20 cellular contexts compared by ENCODE assay signal in the genomic region with DNA sequence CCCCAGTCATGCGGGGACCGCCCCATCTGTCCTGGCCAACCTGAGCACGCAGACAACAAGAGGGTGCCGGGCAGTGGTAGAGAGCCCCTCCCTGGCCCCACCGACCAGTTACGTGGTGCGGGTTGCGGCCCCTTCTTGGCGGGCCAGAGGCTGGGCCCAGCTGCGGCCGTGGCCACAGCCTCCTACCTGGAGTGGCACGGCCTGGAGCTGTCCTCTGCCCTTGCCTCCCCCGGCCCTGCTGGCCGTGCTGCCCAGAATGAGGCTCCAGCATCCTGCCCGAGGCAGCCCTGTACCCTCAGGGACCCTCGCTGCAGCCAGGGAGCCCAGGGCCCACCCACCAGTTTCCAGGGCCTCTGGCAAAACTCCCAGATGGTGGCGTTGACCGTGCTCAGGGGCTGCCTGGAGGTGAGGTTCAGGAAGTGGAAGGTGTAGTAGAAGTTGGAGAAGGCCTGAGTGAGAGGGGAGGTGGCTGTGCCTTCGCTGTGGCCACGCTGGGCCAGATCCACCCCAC. TPM values are rescaled to one million over a fixed set of nuclear protein-coding genes. Genes with fewer than 3 reads are reported as not detected.
DNase-seq lines count a peak whose midpoint lies in the region; ATAC-seq and TF ChIP-seq lines count a peak whose summit lies in the region.
"Had no signal": no experiment of that assay in that cellular context is flagged by ENCODE, and none has a peak within 500 bp of the region (broad histone marks: within the 10 kb centered on the region; RNA-seq: fewer than 3 reads in every experiment).

No MANE protein-coding gene starts in this region.

- H3K27ac Mint-ChIP-seq in chondrocyte (ENCODE audit: unreplicated experiment), result no peak overlapping the region
- H3K27ac Mint-ChIP-seq: activated naive CD4-positive, alpha-beta T cell treated with anti-CD3 and anti-CD28 coated beads, Interleukin-2, amount 10 ng/mL, durations not matched to agents 7 days and 5 days; naive thymus-derived CD8-positive, alpha-beta T cell; stimulated activated naive CD8-positive, alpha-beta T cell treated with anti-CD3 and anti-CD28 coated beads, Interleukin-15, Interleukin-2, amounts not matched to agents 100 ng/mL and 50 ng/mL, for 24 hours had no signal

- H3K36me3 ChIP-seq in heart left ventricle, result no peaks in the 10 kb centered on the region
- H3K36me3 ChIP-seq in heart right ventricle, result no peaks in the 10 kb centered on the region
- H3K36me3 ChIP-seq in mucosa of rectum (ENCODE audit: control insufficient read depth in 2 of 2, insufficient read depth in 2 of 2, low read length in 2 of 2), result no peaks in the 10 kb centered on the region
- H3K36me3 ChIP-seq in sigmoid colon, result no peaks in the 10 kb centered on the region
- H3K36me3 ChIP-seq: brain microvascular endothelial cell, upper lobe of left lung had no signal

- peak overlapping the region in 1 of 2 donors; percentile 77 for H3K9ac ChIP-seq in mucosa of rectum (ENCODE audit: low read depth in 1 of 2, low read length in 2 of 2)

- H3K4me1 Mint-ChIP-seq in chondrocyte (ENCODE audit: low read depth), result no peaks in the 10 kb centered on the region
- H3K4me1 Mint-ChIP-seq: activated naive CD4-positive, alpha-beta T cell treated with anti-CD3 and anti-CD28 coated beads, Interleukin-2, amount 10 ng/mL, durations not matched to agents 7 days and 5 days; naive thymus-derived CD8-positive, alpha-beta T cell had no signal

- H3K27me3 Mint-ChIP-seq in chondrocyte (ENCODE audit: low read depth), result no peaks in the 10 kb centered on the region
- H3K27me3 Mint-ChIP-seq: stimulated activated naive CD8-positive, alpha-beta T cell treated with anti-CD3 and anti-CD28 coated beads, Interleukin-15, Interleukin-2, amounts not matched to agents 100 ng/mL and 50 ng/mL, for 24 hours had no signal

- no peak overlapping the region for H3K4me3 Mint-ChIP-seq in chondrocyte (ENCODE audit: unreplicated experiment)
- H3K4me3 Mint-ChIP-seq: activated naive CD4-positive, alpha-beta T cell treated with anti-CD3 and anti-CD28 coated beads, Interleukin-2, amount 10 ng/mL, durations not matched to agents 7 days and 5 days; naive thymus-derived CD8-positive, alpha-beta T cell; stimulated activated naive CD8-positive, alpha-beta T cell treated with anti-CD3 and anti-CD28 coated beads, Interleukin-15, Interleukin-2, amounts not matched to agents 100 ng/mL and 50 ng/mL, for 24 hours had no signal

- H3K4me3 ChIP-seq in heart left ventricle (no peak overlapping the region), heart right ventricle (no peak overlapping the region), mucosa of rectum (ENCODE audit: low read length in 2 of 2) (no peak overlapping the region), sigmoid colon (no peak overlapping the region)
- H3K4me3 ChIP-seq: upper lobe of left lung had no signal

- TF ChIP-seq EP300 in sigmoid colon (IDR thresholded peaks at IDR 0.05), result no peak

- 70 to 84% (median 80%) methylated on average over 9 to 20 of the region's 20 CpGs for WGBS in heart left ventricle, 4 donors
- 80 to 85% methylated on average over 17 to 20 of the region's 20 CpGs for WGBS in heart right ventricle, 2 donors
- 56 to 81% methylated on average over 20 of the region's 20 CpGs for WGBS in sigmoid colon, 2 donors

- intact Hi-C loops in heart left ventricle (cut with DNase I), result no loop called here
- intact Hi-C loops in heart right ventricle (cut with DNase I), result loop anchor here in 2 of 10 donors (5.0 to 10.0 kb wide), 2 partner anchors 87 to 89 kb away; no protein-coding TSS in a partner anchor
- intact Hi-C loops in sigmoid colon (cut with DNase I), result no loop called here

- no peaks in the 10 kb centered on the region for H3K36me3 Mint-ChIP-seq in chondrocyte (ENCODE audit: low read depth)
- H3K36me3 Mint-ChIP-seq: activated naive CD4-positive, alpha-beta T cell treated with anti-CD3 and anti-CD28 coated beads, Interleukin-2, amount 10 ng/mL, durations not matched to agents 7 days and 5 days; naive thymus-derived CD8-positive, alpha-beta T cell had no signal

- TF ChIP-seq CTCF in heart left ventricle (IDR thresholded peaks at IDR 0.05), result no peak
- TF ChIP-seq CTCF in heart right ventricle (IDR thresholded peaks at IDR 0.05), result no peak
- no peak for TF ChIP-seq CTCF in chondrocyte (IDR thresholded peaks at IDR 0.05)
- TF ChIP-seq CTCF in sigmoid colon (IDR thresholded peaks at IDR 0.05), result no peak

- H3K27ac ChIP-seq in heart left ventricle (no peak overlapping the region), heart right ventricle (no peak overlapping the region), mucosa of rectum (ENCODE audit: low read depth in 2 of 2, low read length in 2 of 2) (peak overlapping the region; percentile 56 to 74), sigmoid colon (peak overlapping the region in 1 of 4 donors; percentile 26)
- H3K27ac ChIP-seq: brain microvascular endothelial cell, upper lobe of left lung had no signal

- no peaks in the 10 kb centered on the region for H3K9me3 Mint-ChIP-seq in chondrocyte (ENCODE audit: low read depth)
- H3K9me3 Mint-ChIP-seq: activated naive CD4-positive, alpha-beta T cell treated with anti-CD3 and anti-CD28 coated beads, Interleukin-2, amount 10 ng/mL, durations not matched to agents 7 days and 5 days; naive thymus-derived CD8-positive, alpha-beta T cell; stimulated activated naive CD8-positive, alpha-beta T cell treated with anti-CD3 and anti-CD28 coated beads, Interleukin-15, Interleukin-2, amounts not matched to agents 100 ng/mL and 50 ng/mL, for 24 hours had no signal

- H3K4me1 ChIP-seq in heart left ventricle (peaks cover 0 to 3% (median 0%) of the 10 kb centered on the region in 12 donors), heart right ventricle (peaks cover 0 to 5% (median 0%) of the 10 kb centered on the region in 9 donors), mucosa of rectum (ENCODE audit: control insufficient read depth in 2 of 2, insufficient read depth in 2 of 2, low read length in 2 of 2) (peaks cover 24 to 36% of the 10 kb centered on the region in 2 donors), sigmoid colon (peaks cover 0 to 11% (median 10%) of the 10 kb centered on the region in 4 donors)

- ATAC-seq in heart left ventricle (no peak), heart right ventricle (no peak), HG03135 (IDR thresholded peaks at IDR 0.05; ENCODE audit: unreplicated experiment) (no peak)
- ATAC-seq: naive thymus-derived CD8-positive, alpha-beta T cell had no signal

- no peaks in the 10 kb centered on the region for H3K9me3 ChIP-seq in heart left ventricle
- no peaks in the 10 kb centered on the region for H3K9me3 ChIP-seq in heart right ventricle
- H3K9me3 ChIP-seq in mucosa of rectum (ENCODE audit: control insufficient read depth in 2 of 2, low read length in 2 of 2), result no peaks in the 10 kb centered on the region
- no peaks in the 10 kb centered on the region for H3K9me3 ChIP-seq in sigmoid colon
- H3K9me3 ChIP-seq: upper lobe of left lung had no signal

- TF ChIP-seq POLR2A in heart left ventricle (IDR thresholded peaks at IDR 0.05), result no peak
- TF ChIP-seq POLR2A in sigmoid colon (IDR thresholded peaks at IDR 0.05), result no peak

- H3K27me3 ChIP-seq in heart left ventricle (peaks cover 0 to 9% (median 0%) of the 10 kb centered on the region in 9 donors), heart right ventricle (peaks cover 0 to 9% (median 0%) of the 10 kb centered on the region in 7 donors), mucosa of rectum (ENCODE audit: control insufficient read depth in 2 of 2, insufficient read depth in 2 of 2, low read length in 2 of 2) (no peaks in the 10 kb centered on the region), sigmoid colon (peaks cover 0 to 37% (median 12%) of the 10 kb centered on the region in 3 donors)
- H3K27me3 ChIP-seq: brain microvascular endothelial cell, upper lobe of left lung had no signal

- DNase-seq in heart left ventricle, result peak in 3 of 5 donors; percentile 12 to 54 (median 25)
- DNase-seq in heart right ventricle, result no peak
- peak; percentile 88 for DNase-seq in chondrocyte (ENCODE audit: low spot score)
- no peak for DNase-seq in NCI-H1048 (lab: John Stamatoyannopoulos, UW)
- DNase-seq in sigmoid colon, result no peak
- no peak for DNase-seq in HuH-7.5 (ENCODE audit: low spot score)
- DNase-seq: activated CD4-positive, alpha-beta T cell treated with anti-CD3 and anti-CD28 coated beads for 48 hours; activated naive CD4-positive, alpha-beta T cell treated with anti-CD3 and anti-CD28 coated beads, Interleukin-2, amount 10 ng/mL, durations not matched to agents 7 days and 5 days; activated T-cell treated with anti-CD3 and anti-CD28 coated beads for 4 hours; COR-L47 had no signal

RNA-seq across cellular contexts. Expression of gene ENTPD8, which starts 5.7 kb away (rescaled TPM):
- total RNA-seq in heart left ventricle (not detected), heart right ventricle (not detected), chondrocyte (0.10 TPM in 1 of 3 replicates, not detected in the others), sigmoid colon (under 1 TPM in 1 of 4 donors, not detected in 3; 0.71 TPM)
- polyA plus RNA-seq in heart left ventricle (not detected), heart right ventricle (under 1 TPM; 0.03 to 0.15 TPM), sigmoid colon (10 to 100 TPM; 32.4 to 65.3 (median 44.4) TPM)
- total RNA-seq: epithelial cell of proximal tubule; frontal cortex; lower leg skin; naive thymus-derived CD8-positive, alpha-beta T cell had no signal
- polyA plus RNA-seq: naive thymus-derived CD8-positive, alpha-beta T cell had no signal

RNA-seq across cellular contexts. Expression of gene NOXA1, which starts 12.2 kb away (rescaled TPM):
- total RNA-seq in heart left ventricle (1 to 10 TPM in 8 of 9 donors, under 1 TPM in 1; 0.81 to 5.5 (median 2.7) TPM), heart right ventricle (1 to 10 TPM; 2.5 to 5.3 (median 3.0) TPM), chondrocyte (0.97 to 2.5 TPM (median 2.0 TPM) in 3 replicates), sigmoid colon (1 to 10 TPM; 1.4 to 3.3 (median 2.9) TPM)
- polyA plus RNA-seq in heart left ventricle (1 to 10 TPM in 1 of 2 donors, under 1 TPM in 1; 0.44 to 4.1 TPM), heart right ventricle (10 to 100 TPM in 1 of 2 donors, under 1 TPM in 1; 0.62 to 10.6 TPM), sigmoid colon (10 to 100 TPM; 15.0 to 16.4 (median 15.4) TPM)
- total RNA-seq: G401 had no signal

RNA-seq across cellular contexts. Expression of gene EXD3, which starts 12.5 kb away (rescaled TPM):
- total RNA-seq in heart left ventricle (10 to 100 TPM in 2 of 9 donors, 1 to 10 TPM in 7; 4.1 to 12.9 (median 8.6) TPM), heart right ventricle (10 to 100 TPM in 3 of 10 donors, 1 to 10 TPM in 7; 7.8 to 14.0 (median 9.2) TPM), chondrocyte (10.7 to 15.7 TPM (median 11.6 TPM) in 3 replicates), sigmoid colon (10 to 100 TPM in 2 of 4 donors, 1 to 10 TPM in 2; 8.9 to 25.5 (median 11.8) TPM)
- polyA plus RNA-seq in heart left ventricle (10 to 100 TPM in 1 of 2 donors, 1 to 10 TPM in 1; 5.6 to 15.2 TPM), heart right ventricle (10 to 100 TPM in 1 of 2 donors, 1 to 10 TPM in 1; 5.8 to 33.0 TPM), sigmoid colon (10 to 100 TPM; 18.0 to 29.7 (median 26.6) TPM)

RNA-seq across cellular contexts. Expression of gene NSMF, which starts 23.7 kb away (rescaled TPM):
- 10 to 100 TPM in 8 of 9 donors, 1 to 10 TPM in 1; 7.5 to 21.0 (median 12.6) TPM for total RNA-seq in heart left ventricle
- 10 to 100 TPM; 17.3 to 22.1 TPM for polyA plus RNA-seq in heart left ventricle
- 10 to 100 TPM in 4 of 10 donors, 1 to 10 TPM in 6; 5.3 to 17.0 (median 9.0) TPM for total RNA-seq in heart right ventricle
- 10 to 100 TPM; 18.3 to 29.3 TPM for polyA plus RNA-seq in heart right ventricle
- total RNA-seq in chondrocyte, result 81.5 to 86.8 TPM (median 86.1 TPM) in 3 replicates
- total RNA-seq in sigmoid colon, result 10 to 100 TPM; 21.8 to 33.8 (median 27.4) TPM
- 10 to 100 TPM; 24.0 to 50.4 (median 42.4) TPM for polyA plus RNA-seq in sigmoid colon

Comparison
In these comparisons a context has a peak if more than half of its experiments do, and no peak if none do; other contexts are left out.
1. DNase-seq: peak in heart left ventricle (3 of 5) and chondrocyte (single experiment); none in heart right ventricle (0 of 2), NCI-H1048 (single experiment), sigmoid colon (single experiment) and HuH-7.5 (single experiment).
2. H3K27ac ChIP-seq: peak in mucosa of rectum (2 of 2); none in heart left ventricle (0 of 12) and heart right ventricle (0 of 10).